ENCODE assay signal across 29 cellular contexts in the genomic region with DNA sequence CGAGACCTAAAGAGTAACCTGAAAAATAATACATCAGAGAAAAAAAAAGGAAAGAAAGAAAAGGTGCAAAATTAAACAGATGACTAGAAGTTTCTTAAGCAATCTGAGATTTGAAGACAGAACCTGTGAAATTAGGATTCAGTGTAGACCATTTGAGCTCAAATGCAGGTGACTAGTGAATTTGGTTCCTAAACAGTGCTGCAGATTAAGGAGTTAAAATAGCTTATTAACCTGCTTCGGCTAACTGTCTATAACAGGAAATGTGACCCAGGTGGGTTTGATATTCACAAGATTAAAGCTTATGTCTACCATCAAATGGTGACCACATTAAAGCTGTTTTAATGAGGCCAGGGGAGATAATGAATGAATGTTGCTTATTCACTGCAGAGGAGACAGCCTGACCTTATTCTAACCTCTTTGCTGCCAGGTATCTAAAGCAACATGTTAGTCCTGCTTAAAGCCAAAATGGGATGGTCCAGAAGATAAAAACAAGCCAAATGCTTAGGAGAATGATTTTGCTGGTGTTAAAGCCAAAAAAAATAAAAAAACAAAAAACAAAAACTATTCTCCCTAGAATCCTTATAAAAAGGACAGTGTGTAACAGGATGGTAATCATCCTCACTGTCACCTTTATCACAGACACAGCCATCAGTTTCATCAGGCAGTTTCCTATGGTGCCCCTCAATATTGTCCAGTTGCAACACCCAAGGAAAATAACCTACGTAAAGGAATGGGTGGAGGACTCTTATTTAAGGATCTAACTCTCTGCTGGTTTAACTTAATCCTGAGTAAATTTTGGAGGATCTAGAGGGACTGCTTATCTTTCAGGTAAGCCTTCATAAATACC.
"Had no signal": no experiment of that assay in that cellular context is flagged by ENCODE, and none has a peak within 500 bp of the region (broad histone marks: within the 10 kb centered on the region; RNA-seq: fewer than 3 reads in every experiment).

No MANE protein-coding gene starts in this region.

- H3K36me3 ChIP-seq: left lung, pancreas, prostate gland, sigmoid colon, spleen, suprapubic skin, thoracic aorta, tibial artery, upper lobe of right lung had no signal

- H3K4me1 Mint-ChIP-seq: immature natural killer cell; naive thymus-derived CD4-positive, alpha-beta T cell; stimulated activated effector memory CD8-positive, alpha-beta T cell treated with anti-CD3 and anti-CD28 coated beads, Interleukin-12 subunit alpha, Interleukin-12 subunit beta, amount 100 ng/mL, for 72 hours had no signal

- H3K27me3 ChIP-seq: left lung, pancreas, sigmoid colon, spleen, suprapubic skin, tibial artery, upper lobe of right lung had no signal

- H3K36me3 Mint-ChIP-seq: immature natural killer cell; naive thymus-derived CD4-positive, alpha-beta T cell; natural killer cell treated with Interleukin-12 subunit alpha and Interleukin-12 subunit beta and Interleukin-15 and Interleukin-18, amount 100 ng/mL, for 72 hours; stimulated activated effector memory CD8-positive, alpha-beta T cell treated with anti-CD3 and anti-CD28 coated beads, Interleukin-12 subunit alpha, Interleukin-12 subunit beta, amount 100 ng/mL, for 72 hours had no signal

- DNase-seq: hypothalamus; immature natural killer cell; kidney; left colon; left lung; mesendoderm; midbrain; mucosa of descending colon; naive thymus-derived CD4-positive, alpha-beta T cell; pancreas; posterior cingulate gyrus; retina; sigmoid colon; small intestine; spleen; stimulated activated CD4-positive, alpha-beta T cell treated with anti-CD3 and anti-CD28 coated beads, Interleukin-4, amount 100 ng/mL, for 24 hours; stimulated activated naive CD4-positive, alpha-beta T cell; tibial artery; trophoblast cell; upper lobe of right lung had no signal

- FAIRE-seq: islet of Langerhans, kidney, pancreas, small intestine, urothelium cell line had no signal

- ATAC-seq: left colon; left lung; mucosa of descending colon; naive thymus-derived CD4-positive, alpha-beta T cell; natural killer cell treated with Interleukin-12 subunit alpha and Interleukin-12 subunit beta and Interleukin-15 and Interleukin-18, amount 100 ng/mL, for 72 hours; pancreas; stimulated activated effector memory CD8-positive, alpha-beta T cell treated with anti-CD3 and anti-CD28 coated beads, Interleukin-12 subunit alpha, Interleukin-12 subunit beta, amount 100 ng/mL, for 72 hours; upper lobe of right lung had no signal

- H3K27ac ChIP-seq: left lung, pancreas, prostate gland, sigmoid colon, spleen, suprapubic skin, thoracic aorta, tibial artery, upper lobe of right lung had no signal

- H3K4me1 ChIP-seq: left lung, pancreas, prostate gland, sigmoid colon, spleen, upper lobe of right lung had no signal

- H3K9me3 Mint-ChIP-seq: natural killer cell treated with Interleukin-12 subunit alpha and Interleukin-12 subunit beta and Interleukin-15 and Interleukin-18, amount 100 ng/mL, for 72 hours; stimulated activated effector memory CD8-positive, alpha-beta T cell treated with anti-CD3 and anti-CD28 coated beads, Interleukin-12 subunit alpha, Interleukin-12 subunit beta, amount 100 ng/mL, for 72 hours; stimulated activated naive CD8-positive, alpha-beta T cell treated with anti-CD3 and anti-CD28 coated beads, Interleukin-15, Interleukin-2, amounts not matched to agents 100 ng/mL and 50 ng/mL, for 24 hours had no signal

- H3K4me3 ChIP-seq: left lung, lung, mucosa of descending colon, pancreas, prostate gland, sigmoid colon, spleen, suprapubic skin, thoracic aorta, tibial artery, upper lobe of right lung had no signal

- H3K9me3 ChIP-seq: left lung, mucosa of descending colon, pancreas, prostate gland, sigmoid colon, spleen, suprapubic skin, thoracic aorta, tibial artery, upper lobe of right lung had no signal

- H3K27ac Mint-ChIP-seq: immature natural killer cell; naive thymus-derived CD4-positive, alpha-beta T cell; natural killer cell treated with Interleukin-12 subunit alpha and Interleukin-12 subunit beta and Interleukin-15 and Interleukin-18, amount 100 ng/mL, for 72 hours; stimulated activated effector memory CD8-positive, alpha-beta T cell treated with anti-CD3 and anti-CD28 coated beads, Interleukin-12 subunit alpha, Interleukin-12 subunit beta, amount 100 ng/mL, for 72 hours; stimulated activated naive CD8-positive, alpha-beta T cell treated with anti-CD3 and anti-CD28 coated beads, Interleukin-15, Interleukin-2, amounts not matched to agents 100 ng/mL and 50 ng/mL, for 24 hours had no signal

- H3K4me3 Mint-ChIP-seq: immature natural killer cell; naive thymus-derived CD4-positive, alpha-beta T cell; natural killer cell treated with Interleukin-12 subunit alpha and Interleukin-12 subunit beta and Interleukin-15 and Interleukin-18, amount 100 ng/mL, for 72 hours; stimulated activated effector memory CD8-positive, alpha-beta T cell treated with anti-CD3 and anti-CD28 coated beads, Interleukin-12 subunit alpha, Interleukin-12 subunit beta, amount 100 ng/mL, for 72 hours; stimulated activated naive CD8-positive, alpha-beta T cell treated with anti-CD3 and anti-CD28 coated beads, Interleukin-15, Interleukin-2, amounts not matched to agents 100 ng/mL and 50 ng/mL, for 24 hours had no signal
